ENCODE assay signal across 17 cellular contexts in the genomic region with DNA sequence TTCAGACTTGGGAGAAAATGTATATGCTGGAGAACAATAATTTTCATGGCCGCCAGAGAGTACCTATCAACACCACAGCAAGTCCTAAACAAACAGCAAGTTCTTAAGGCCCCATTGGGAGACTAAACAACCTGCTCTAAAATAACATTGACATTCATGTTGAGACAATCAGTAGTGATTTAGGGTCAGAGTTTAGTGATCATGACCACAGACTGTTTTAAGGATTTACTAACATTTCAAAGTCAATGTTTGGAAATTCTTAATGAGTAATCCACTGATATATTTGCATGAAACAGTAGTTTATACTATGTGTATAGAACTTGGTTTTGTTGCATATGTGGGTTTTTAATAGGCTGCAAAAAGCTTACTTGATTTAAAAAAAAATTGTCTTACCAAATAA. TPM values are rescaled to one million over a fixed set of nuclear protein-coding genes. Genes with fewer than 3 reads are reported as not detected.
DNase-seq lines count a peak whose midpoint lies in the region; ATAC-seq, FAIRE-seq and TF ChIP-seq lines count a peak whose summit lies in the region.
"Had no signal": no experiment of that assay in that cellular context is flagged by ENCODE, and none has a peak within 500 bp of the region (broad histone marks: within the 10 kb centered on the region; RNA-seq: fewer than 3 reads in every experiment).

No MANE protein-coding gene starts in this region.

- H3K27me3 ChIP-seq in thyroid gland (no peaks in the 10 kb centered on the region), uterus (no peaks in the 10 kb centered on the region)
- H3K27me3 ChIP-seq: SJSA1 had no signal

- TF ChIP-seq RAD21 in A549 (conservative IDR thresholded peaks at IDR 0.05 in 1 of 2, IDR thresholded peaks at IDR 0.05 in 1 of 2): no peak

- FAIRE-seq in A549 (lab: Jason Lieb, UNC): peak; percentile 7
- FAIRE-seq: H1 had no signal

- WGBS in A549 (ENCODE audit: missing lambda C conversion rate): 92% methylated on average over 1 of the region's 1 CpG
- 31 to 61% methylated on average over 1 of the region's 1 CpG for WGBS in thyroid gland, 2 donors

- intact Hi-C loops in activated B cell treated with CpG ODN at 0.5 μM for 24 hours (cut with micrococcal nuclease) (loop anchor here (1.0 to 5.0 kb wide), 2 partner anchors 13 to 34 kb away; partner anchors contain the start of gene RASGRP3), thyroid gland (cut with DNase I) (no loop called here), uterus (cut with DNase I; ENCODE audit: low total_unique reads) (no loop called here)

- TF ChIP-seq EP300 in A549 (IDR thresholded peaks at IDR 0.05): no peak

- H3K27me3 Mint-ChIP-seq in activated B cell treated with CpG ODN at 0.5 μM for 24 hours: no peaks in the 10 kb centered on the region

- no peaks in the 10 kb centered on the region for H3K9me3 Mint-ChIP-seq in activated B cell treated with CpG ODN at 0.5 μM for 24 hours

- CTCF ChIA-PET in A549 (lab: Yijun Ruan, JAX) (no interaction called here), activated B cell treated with CpG ODN at 0.5 μM for 24 hours (lab: Charles Lee) (no interaction called here)

- peaks cover 72% of the 10 kb centered on the region for H3K36me3 Mint-ChIP-seq in activated B cell treated with CpG ODN at 0.5 μM for 24 hours (ENCODE audit: low read depth)

- ATAC-seq in A549 (no peak), activated B cell treated with CpG ODN at 0.5 μM for 24 hours (ENCODE audit: low read depth) (no peak)

- TF ChIP-seq CTCF in A549 (IDR thresholded peaks at IDR 0.05) (no peak), activated B cell treated with CpG ODN at 0.5 μM for 24 hours (IDR thresholded peaks at IDR 0.05) (no peak), thyroid gland (IDR thresholded peaks at IDR 0.05) (no peak), foreskin fibroblast (IDR thresholded peaks at IDR 0.05; ENCODE audit: low read depth, low read length) (no peak), uterus (IDR thresholded peaks at IDR 0.05) (no peak)

- H3K4me3 ChIP-seq in A549 (no peak overlapping the region), thyroid gland (replicated peaks in 1 of 3) (no peak overlapping the region), foreskin fibroblast (ENCODE audit: low read depth in 1 of 2, low read length in 2 of 2) (no peak overlapping the region), uterus (no peak overlapping the region)
- H3K4me3 ChIP-seq: PC-9, SJSA1 had no signal

- H3K27ac ChIP-seq in A549 (no peak overlapping the region), thyroid gland (no peak overlapping the region), uterus (no peak overlapping the region)
- H3K27ac ChIP-seq: C4-2B, PC-9, SJSA1 had no signal

- no peak overlapping the region for H3K4me3 Mint-ChIP-seq in activated B cell treated with CpG ODN at 0.5 μM for 24 hours

- no peak for DNase-seq in A549 (ENCODE audit: low read depth in 1 of 2, low spot score in 1 of 2)
- DNase-seq in HCEC 1CT: peak; percentile 56
- DNase-seq in activated B cell treated with CpG ODN at 0.5 μM for 24 hours: no peak
- DNase-seq in fibroblast of peridontal ligament (ENCODE audit: extremely low read depth): peak; percentile 30
- no peak for DNase-seq in thyroid gland
- no peak for DNase-seq in foreskin fibroblast
- DNase-seq in uterus: no peak
- no peak for DNase-seq in NCI-H1417 (lab: John Stamatoyannopoulos, UW)
- DNase-seq: DMS 273 treated with DMSO at 0.1 percent for 48 hours, Kasumi-1, NCI-H187 treated with DMSO at 0.1 percent for 48 hours, NCI-H446 treated with DMSO at 0.1 percent for 48 hours, NCI-H82, PC-9 had no signal

- H3K9me3 ChIP-seq in A549 (no peaks in the 10 kb centered on the region), thyroid gland (no peaks in the 10 kb centered on the region), uterus (no peaks in the 10 kb centered on the region)
- H3K9me3 ChIP-seq: SJSA1 had no signal

- H3K27ac Mint-ChIP-seq in activated B cell treated with CpG ODN at 0.5 μM for 24 hours: peak overlapping the region; percentile 41

- H3K4me1 Mint-ChIP-seq in activated B cell treated with CpG ODN at 0.5 μM for 24 hours: peaks cover 55% of the 10 kb centered on the region

- no peak overlapping the region for H3K4me2 ChIP-seq in A549
- H3K4me2 ChIP-seq: PC-9 had no signal

- POLR2A ChIA-PET in A549 (lab: Yijun Ruan, JAX) (no interaction called here), activated B cell treated with CpG ODN at 0.5 μM for 24 hours (lab: Charles Lee) (no interaction called here)

- H3K36me3 ChIP-seq in thyroid gland: no peaks in the 10 kb centered on the region
- no peaks in the 10 kb centered on the region for H3K36me3 ChIP-seq in uterus
- H3K36me3 ChIP-seq: SJSA1 had no signal

- H3K4me1 ChIP-seq in A549: no peaks in the 10 kb centered on the region
- H3K4me1 ChIP-seq in thyroid gland: no peaks in the 10 kb centered on the region
- no peaks in the 10 kb centered on the region for H3K4me1 ChIP-seq in uterus
- H3K4me1 ChIP-seq: SJSA1 had no signal

- TF ChIP-seq POLR2A in A549 (IDR thresholded peaks at IDR 0.05; ENCODE audit: low read length) (no peak), thyroid gland (IDR thresholded peaks at IDR 0.05) (no peak), uterus (IDR thresholded peaks at IDR 0.05) (no peak)

TF ChIP-seq in A549, 52 proteins besides CTCF, POLR2A, EP300 and RAD21:
- no peak for TF ChIP-seq RCOR1 (IDR thresholded peaks at IDR 0.05; ENCODE audit: low read depth, low read length)

RNA-seq across cellular contexts. Expression of gene RASGRP3, which starts 34.7 kb away (rescaled TPM):
- polyA plus RNA-seq in A549 (2011; rRNA removed) (1.7 and 3.1 TPM in 2 replicates), A549 (2017; fragmentation: RNase III; extraction: RNeasy Plus Mini Kit Qiagen cat#74134 plus additional on column Dnase treatment) (1.5 to 1.7 TPM (median 1.5 TPM) in 3 replicates)
- polyA plus RNA-seq in A549 (2012; cell fraction: cytosol; rRNA removed): 0.25 and 0.32 TPM in 2 replicates
- 0.25 and 0.48 TPM in 2 replicates for polyA plus RNA-seq in A549 (2012; cell fraction: nucleus; rRNA removed)
- polyA minus RNA-seq in A549 (2011; rRNA and poly(A)+ RNA removed): 1.2 and 2.8 TPM in 2 replicates
- total RNA-seq in activated B cell treated with CpG ODN at 0.5 μM for 24 hours (179 and 205 TPM in 2 replicates), thyroid gland (10 to 100 TPM; 30.9 to 46.9 (median 34.8) TPM), uterus (10 to 100 TPM in 2 of 4 donors, 1 to 10 TPM in 2; 2.6 to 42.7 (median 8.6) TPM)
- total RNA-seq: H1 had no signal

Comparison
In these comparisons a context has a peak if more than half of its experiments do, and no peak if none do; other contexts are left out.
1. DNase-seq: peak in HCEC 1CT (single experiment) and fibroblast of peridontal ligament (single experiment); none in A549 (0 of 2), activated B cell treated with CpG ODN at 0.5 μM for 24 hours (single experiment), thyroid gland (0 of 2), foreskin fibroblast (0 of 2), uterus (0 of 2) and NCI-H1417 (0 of 3).